ENCODE assay signal across 20 cellular contexts in the genomic region with DNA sequence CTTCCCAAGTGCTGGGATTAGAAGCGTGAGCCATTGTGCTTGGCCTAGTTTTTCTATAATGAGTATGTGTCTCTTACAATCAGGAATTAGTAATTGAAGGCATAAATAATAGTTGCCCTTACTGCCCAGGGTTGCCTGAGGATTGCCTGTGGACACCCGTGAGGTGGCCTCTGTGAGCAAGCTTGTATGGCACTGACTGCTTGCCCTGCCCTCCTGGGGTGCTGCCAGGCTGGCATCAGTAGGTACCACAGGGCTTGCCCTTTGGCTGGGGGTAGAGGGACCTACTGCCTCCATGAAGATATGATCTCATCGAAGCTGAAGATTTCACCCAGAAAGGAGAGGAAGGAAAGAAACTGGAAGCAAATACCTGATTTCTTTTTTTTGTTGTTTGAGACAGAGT. TPM values are rescaled to one million over a fixed set of nuclear protein-coding genes. Genes with fewer than 3 reads are reported as not detected.
DNase-seq lines count a peak whose midpoint lies in the region; ATAC-seq and TF ChIP-seq lines count a peak whose summit lies in the region.
"Had no signal": no experiment of that assay in that cellular context is flagged by ENCODE, and none has a peak within 500 bp of the region (broad histone marks: within the 10 kb centered on the region; RNA-seq: fewer than 3 reads in every experiment).

No MANE protein-coding gene starts in this region.

- H3K27ac Mint-ChIP-seq in activated naive CD4-positive, alpha-beta T cell treated with anti-CD3 and anti-CD28 coated beads, Interleukin-2, amount 50 U/mL, for 72 hours: peak overlapping the region; percentile 85 to 96
- peak overlapping the region; percentile 78 for H3K27ac Mint-ChIP-seq in stimulated activated memory B cell treated with anti-CD40 and anti-IgM and Interleukin-4, amounts not matched to agents 10 μg/mL and 1 μg/mL and 100 μg/mL, for 72 hours

- H3K9me3 Mint-ChIP-seq in activated naive CD4-positive, alpha-beta T cell treated with anti-CD3 and anti-CD28 coated beads, Interleukin-2, amount 50 U/mL, for 72 hours: no peaks in the 10 kb centered on the region
- no peaks in the 10 kb centered on the region for H3K9me3 Mint-ChIP-seq in stimulated activated memory B cell treated with anti-CD40 and anti-IgM and Interleukin-4, amounts not matched to agents 10 μg/mL and 1 μg/mL and 100 μg/mL, for 72 hours
- H3K9me3 Mint-ChIP-seq: neural crest cell had no signal

- H3K36me3 Mint-ChIP-seq in activated naive CD4-positive, alpha-beta T cell treated with anti-CD3 and anti-CD28 coated beads, Interleukin-2, amount 50 U/mL, for 72 hours: peaks cover 12 to 59% of the 10 kb centered on the region in 2 donors
- peaks cover 43% of the 10 kb centered on the region for H3K36me3 Mint-ChIP-seq in stimulated activated memory B cell treated with anti-CD40 and anti-IgM and Interleukin-4, amounts not matched to agents 10 μg/mL and 1 μg/mL and 100 μg/mL, for 72 hours

- in situ Hi-C loops in GM18951 (cut with MboI; ENCODE audit: low sequenced_read_pairs, unreplicated experiment): no loop called here

- no peak overlapping the region for H3K4me3 Mint-ChIP-seq in stimulated activated memory B cell treated with anti-CD40 and anti-IgM and Interleukin-4, amounts not matched to agents 10 μg/mL and 1 μg/mL and 100 μg/mL, for 72 hours
- H3K4me3 Mint-ChIP-seq: neural crest cell had no signal

- H3K4me1 Mint-ChIP-seq in stimulated activated memory B cell treated with anti-CD40 and anti-IgM and Interleukin-4, amounts not matched to agents 10 μg/mL and 1 μg/mL and 100 μg/mL, for 72 hours: peaks cover 67% of the 10 kb centered on the region

- TF ChIP-seq POLR2A in GM18951 (IDR thresholded peaks at IDR 0.05; ENCODE audit: extremely low read depth, insufficient read depth, insufficient read length): peak; percentile 7

- ATAC-seq in activated naive CD4-positive, alpha-beta T cell treated with anti-CD3 and anti-CD28 coated beads, Interleukin-2, amount 50 U/mL, for 72 hours: no peak
- no peak for ATAC-seq in stimulated activated memory B cell treated with anti-CD40 and anti-IgM and Interleukin-4, amounts not matched to agents 10 μg/mL and 1 μg/mL and 100 μg/mL, for 72 hours
- ATAC-seq in HG02610 (IDR thresholded peaks at IDR 0.05; ENCODE audit: unreplicated experiment) (no peak), HG03439 (IDR thresholded peaks at IDR 0.05; ENCODE audit: unreplicated experiment) (no peak)

- peak; percentile 66 for DNase-seq in activated CD8-positive, alpha-beta memory T cell treated with anti-CD3 and anti-CD28 coated beads for 24 hours
- no peak for DNase-seq in activated CD8-positive, alpha-beta memory T cell treated with anti-CD3 and anti-CD28 coated beads, Interleukin-2, amount 50 U/mL, for 48 hours
- DNase-seq in activated naive CD4-positive, alpha-beta T cell treated with anti-CD3 and anti-CD28 coated beads, Interleukin-2, amount 50 U/mL, for 72 hours (ENCODE audit: low spot score in 2 of 2): no peak
- no peak for DNase-seq in NCI-H748 treated with DMSO at 0.1 percent for 48 hours (lab: John Stamatoyannopoulos, UW)
- DNase-seq: ACHN; activated effector memory CD4-positive, alpha-beta T cell treated with anti-CD3 and anti-CD28 coated beads, Interleukin-2, amount 50 U/mL, for 16 hours; colonic mucosa; COR-L47; hippocampal formation; kidney; mesendoderm; NCI-H1694 treated with DMSO at 0.1 percent for 48 hours; SHP77; stimulated activated naive CD4-positive, alpha-beta T cell treated with Interleukin-2 at 50 U/mL for 16 hours; T-helper 9 cell had no signal

- H3K27me3 Mint-ChIP-seq in stimulated activated memory B cell treated with anti-CD40 and anti-IgM and Interleukin-4, amounts not matched to agents 10 μg/mL and 1 μg/mL and 100 μg/mL, for 72 hours: no peaks in the 10 kb centered on the region

RNA-seq across cellular contexts. Expression of gene PHF19, which starts 23.8 kb away (rescaled TPM):
- total RNA-seq in activated naive CD4-positive, alpha-beta T cell treated with anti-CD3 and anti-CD28 coated beads, Interleukin-2, amount 50 U/mL, for 72 hours: 100 to 1,000 TPM; 305 to 312 TPM

RNA-seq across cellular contexts. Expression of gene TRAF1, which starts 25.8 kb away (rescaled TPM):
- total RNA-seq in activated naive CD4-positive, alpha-beta T cell treated with anti-CD3 and anti-CD28 coated beads, Interleukin-2, amount 50 U/mL, for 72 hours: 100 to 1,000 TPM in 1 of 2 donors, 10 to 100 TPM in 1; 99.5 to 100 TPM

RNA-seq across cellular contexts. Expression of gene PSMD5, which starts 58.1 kb away (rescaled TPM):
- 10 to 100 TPM; 74.9 to 75.2 TPM for total RNA-seq in activated naive CD4-positive, alpha-beta T cell treated with anti-CD3 and anti-CD28 coated beads, Interleukin-2, amount 50 U/mL, for 72 hours
